ENCODE assay signal across 8 cellular contexts in genomic region chr20:34311118-34312023, GRCh38. TPM values are rescaled to one million over a fixed set of nuclear protein-coding genes. Genes with fewer than 3 reads are reported as not detected.
DNase-seq lines count a peak whose midpoint lies in the region; ATAC-seq, FAIRE-seq and TF ChIP-seq lines count a peak whose summit lies in the region.

No MANE protein-coding gene starts in this region.

- peak overlapping the region; percentile 65 for H2AFZ ChIP-seq in astrocyte (ENCODE audit: low read depth, low read length)

- H3K9me3 ChIP-seq in astrocyte (ENCODE audit: insufficient read depth, low read depth, low read length) = no peaks in the 10 kb centered on the region

- peak overlapping the region; percentile 24 for H3K9ac ChIP-seq in astrocyte (ENCODE audit: low read length)

- H3K27ac ChIP-seq in astrocyte (ENCODE audit: low read depth, low read length) (no peak overlapping the region), substantia nigra (ENCODE audit: low read depth, low read length, poor library complexity, severe bottlenecking) (peak overlapping the region; percentile 19)

- H3K27me3 ChIP-seq in astrocyte (ENCODE audit: insufficient read depth, low read length) = no peaks in the 10 kb centered on the region

- no peaks in the 10 kb centered on the region for H3K36me3 ChIP-seq in astrocyte (ENCODE audit: insufficient read depth, low read length)

- H3K4me2 ChIP-seq in astrocyte (ENCODE audit: low read length) = peak overlapping the region; percentile 74

- H3K36me3 Mint-ChIP-seq in T-helper 2 cell treated with Interferon-gamma antibody and Interleukin-4, amounts not matched to agents 5 μg/mL and 100 μg/mL, for 36 hours (ENCODE audit: low read depth) = no peaks in the 10 kb centered on the region
- H3K36me3 Mint-ChIP-seq in astrocyte (ENCODE audit: low read depth, unreplicated experiment) = no peaks in the 10 kb centered on the region

- ATAC-seq in GM19035 (IDR thresholded peaks at IDR 0.05; ENCODE audit: unreplicated experiment) (no peak), GM21576 (IDR thresholded peaks at IDR 0.05; ENCODE audit: unreplicated experiment) (no peak)

- TF ChIP-seq CTCF in astrocyte (IDR thresholded peaks at IDR 0.05; ENCODE audit: insufficient read depth, low read depth, low read length) = no peak

- H3K27ac Mint-ChIP-seq in T-helper 2 cell treated with Interferon-gamma antibody and Interleukin-4, amounts not matched to agents 5 μg/mL and 100 μg/mL, for 36 hours = no peak overlapping the region
- no peak overlapping the region for H3K27ac Mint-ChIP-seq in astrocyte (ENCODE audit: unreplicated experiment)

- no peak for FAIRE-seq in astrocyte (lab: Jason Lieb, UNC)

- no peaks in the 10 kb centered on the region for H3K79me2 ChIP-seq in astrocyte (ENCODE audit: insufficient read depth, low read length)

- DNase-seq in T-helper 2 cell treated with Interferon-gamma antibody and Interleukin-4, amounts not matched to agents 5 μg/mL and 100 μg/mL, for 36 hours (ENCODE audit: low spot score) = no peak
- DNase-seq in T-helper 2 cell = no peak
- no peak for DNase-seq in astrocyte (ENCODE audit: low read depth)
- peak; percentile 84 for DNase-seq in islet precursor cell
- peak in 8 of 49 donors; percentile 3 to 25 (median 12) for DNase-seq in substantia nigra (lab: John Stamatoyannopoulos, UW)
- DNase-seq in activated gamma-delta T cell treated with Interleukin-2 at 50 U/mL for 16 hours = no peak

- H3K4me1 Mint-ChIP-seq in T-helper 2 cell treated with Interferon-gamma antibody and Interleukin-4, amounts not matched to agents 5 μg/mL and 100 μg/mL, for 36 hours (ENCODE audit: low read depth) = peaks cover 7% of the 10 kb centered on the region
- peaks cover 12% of the 10 kb centered on the region for H3K4me1 Mint-ChIP-seq in astrocyte (ENCODE audit: low read depth, unreplicated experiment)

- H3K9me3 Mint-ChIP-seq in T-helper 2 cell treated with Interferon-gamma antibody and Interleukin-4, amounts not matched to agents 5 μg/mL and 100 μg/mL, for 36 hours = no peaks in the 10 kb centered on the region
- H3K9me3 Mint-ChIP-seq in astrocyte (ENCODE audit: unreplicated experiment) = no peaks in the 10 kb centered on the region

- peak overlapping the region; percentile 27 for H3K4me3 ChIP-seq in astrocyte (ENCODE audit: insufficient read depth, low read depth, low read length)

- peaks cover 14% of the 10 kb centered on the region for H3K4me1 ChIP-seq in astrocyte (ENCODE audit: insufficient read depth, low read length)

- H3K4me3 Mint-ChIP-seq in T-helper 2 cell treated with Interferon-gamma antibody and Interleukin-4, amounts not matched to agents 5 μg/mL and 100 μg/mL, for 36 hours = peak overlapping the region; percentile 18
- H3K4me3 Mint-ChIP-seq in astrocyte (ENCODE audit: unreplicated experiment) = no peak overlapping the region

- no peaks in the 10 kb centered on the region for H4K20me1 ChIP-seq in astrocyte (ENCODE audit: insufficient read depth, low read length)

- H3K27me3 Mint-ChIP-seq in T-helper 2 cell treated with Interferon-gamma antibody and Interleukin-4, amounts not matched to agents 5 μg/mL and 100 μg/mL, for 36 hours (ENCODE audit: low read depth) = peaks cover 25% of the 10 kb centered on the region
- H3K27me3 Mint-ChIP-seq in astrocyte (ENCODE audit: low read depth, unreplicated experiment) = peaks cover 13% of the 10 kb centered on the region

RNA-seq across cellular contexts. Expression of gene AHCY, which starts 8.2 kb away (rescaled TPM):
- total RNA-seq in astrocyte = 172 and 203 TPM in 2 replicates

RNA-seq across cellular contexts. Expression of gene ITCH, which starts 51.7 kb away (rescaled TPM):
- 73.6 and 79.0 TPM in 2 replicates for total RNA-seq in astrocyte
